Comparison of ENCODE assay signal across 8 cellular contexts in the genomic region with DNA sequence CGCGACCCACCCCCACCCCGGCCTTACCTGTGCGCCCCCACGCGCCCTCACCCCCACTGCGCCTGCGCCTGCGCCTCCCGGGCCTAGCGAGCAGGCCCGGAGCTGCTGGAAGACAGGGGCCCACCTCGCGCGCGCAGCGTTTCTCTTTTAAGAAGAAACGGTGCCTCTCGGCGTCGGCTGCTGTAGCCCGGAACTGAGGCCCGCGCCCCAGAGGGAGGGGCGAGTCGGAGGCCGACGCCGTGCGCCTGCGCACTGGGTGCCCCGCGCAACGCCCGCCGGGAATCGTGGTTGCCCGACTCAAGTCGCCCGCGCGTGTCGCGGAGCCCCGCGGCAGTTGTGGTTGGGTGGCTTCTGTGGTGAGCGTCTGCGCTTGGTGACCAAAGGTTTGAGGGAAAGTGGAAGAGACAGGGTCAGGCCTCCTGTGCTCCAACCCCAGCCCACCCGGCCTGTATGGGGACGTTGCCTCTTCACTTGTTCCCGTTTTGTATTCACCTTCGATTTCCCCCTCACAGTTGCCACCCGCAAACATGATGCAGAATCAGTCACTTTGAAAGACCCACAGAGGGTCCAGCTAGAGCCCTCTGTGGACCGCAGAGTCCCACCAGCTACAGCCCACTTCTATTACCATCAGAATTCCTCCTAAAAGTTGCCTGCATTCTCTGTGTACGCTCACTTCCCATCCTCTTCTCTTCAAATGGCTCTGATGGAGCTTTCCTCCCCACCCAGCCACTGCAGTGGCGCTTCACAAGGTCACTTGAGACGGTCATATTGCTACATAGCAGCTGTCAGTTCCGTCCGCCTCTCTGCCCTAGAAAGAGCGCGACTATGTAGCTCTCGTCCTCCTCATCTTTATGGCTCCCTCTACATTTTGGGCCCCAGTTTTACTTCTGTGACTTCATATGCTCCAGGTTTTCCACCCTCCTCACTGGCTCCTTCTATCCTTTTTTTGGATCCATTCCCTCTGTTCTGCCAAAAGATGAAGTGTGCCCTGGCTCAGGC. TPM values are rescaled to one million over a fixed set of nuclear protein-coding genes. Genes with fewer than 3 reads are reported as not detected.
DNase-seq lines count a peak whose midpoint lies in the region; ATAC-seq and TF ChIP-seq lines count a peak whose summit lies in the region.

A gene with protein sequence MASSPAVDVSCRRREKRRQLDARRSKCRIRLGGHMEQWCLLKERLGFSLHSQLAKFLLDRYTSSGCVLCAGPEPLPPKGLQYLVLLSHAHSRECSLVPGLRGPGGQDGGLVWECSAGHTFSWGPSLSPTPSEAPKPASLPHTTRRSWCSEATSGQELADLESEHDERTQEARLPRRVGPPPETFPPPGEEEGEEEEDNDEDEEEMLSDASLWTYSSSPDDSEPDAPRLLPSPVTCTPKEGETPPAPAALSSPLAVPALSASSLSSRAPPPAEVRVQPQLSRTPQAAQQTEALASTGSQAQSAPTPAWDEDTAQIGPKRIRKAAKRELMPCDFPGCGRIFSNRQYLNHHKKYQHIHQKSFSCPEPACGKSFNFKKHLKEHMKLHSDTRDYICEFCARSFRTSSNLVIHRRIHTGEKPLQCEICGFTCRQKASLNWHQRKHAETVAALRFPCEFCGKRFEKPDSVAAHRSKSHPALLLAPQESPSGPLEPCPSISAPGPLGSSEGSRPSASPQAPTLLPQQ (minus strand): TSS at position 195 of the 999 bp plus-strand sequence. CDS start 776 bp downstream, outside the sequence.

- peak; percentile 98 for DNase-seq in GM10248 (ENCODE audit: extremely low spot score)
- DNase-seq in NCI-H1048 (lab: John Stamatoyannopoulos, UW): peak; percentile 100
- peak; percentile 97 for DNase-seq in SK-N-SH
- DNase-seq in activated naive CD4-positive, alpha-beta T cell treated with anti-CD3 and anti-CD28 coated beads, Interleukin-2, amount 50 U/mL, for 16 hours: peak; percentile 98
- DNase-seq in germinal center (ENCODE audit: low spot score): peak; percentile 97
- peak; percentile 85 for DNase-seq in omental fat pad (ENCODE audit: low spot score)

- TF ChIP-seq RAD21 in SK-N-SH (IDR thresholded peaks at IDR 0.05; ENCODE audit: low read length): no peak

- H3K27ac ChIP-seq in SK-N-SH (ENCODE audit: low read depth in 2 of 2, low read length in 1 of 2) (peak within 1 kb of the TSS; percentile 32 to 89), temporal lobe (ENCODE audit: low read depth, low read length) (peak within 1 kb of the TSS; percentile 94)

- ATAC-seq in HG02610 (IDR thresholded peaks at IDR 0.05; ENCODE audit: unreplicated experiment) (peak; percentile 83), omental fat pad (ENCODE audit: low FRiP score) (peak; percentile 92)

- peak within 1 kb of the TSS; percentile 94 for H3K4me2 ChIP-seq in SK-N-SH

- H4K20me1 ChIP-seq in SK-N-SH (ENCODE audit: insufficient read depth): no peaks in the 10 kb centered on the region

- H3K79me2 ChIP-seq in SK-N-SH (ENCODE audit: insufficient read depth): peaks cover 10% of the 10 kb centered on the region; the same call in 1 of the 2 replicates

- CTCF ChIA-PET in GM10248 (lab: Yijun Ruan, JAX): interaction anchor here (1.0 to 4.6 kb wide), 11 partner anchors 9 to 47 kb away, joined by 3 to 48 read pairs (median 8); a partner anchor contains a TSS
- CTCF ChIA-PET in SK-N-SH (lab: Yijun Ruan, JAX): interaction anchor here (0.7 to 3.8 kb wide), 15 partner anchors 13 to 60 kb away, joined by 3 to 33 read pairs (median 5); a partner anchor contains a TSS

- H3K36me3 ChIP-seq in SK-N-SH (replicated peaks in 1 of 2; ENCODE audit: control insufficient read depth in 1 of 2, insufficient read depth in 2 of 2, low read length in 1 of 2): peaks cover 8 to 13% of the 10 kb centered on the region in 2 experiments

- H3K9me3 ChIP-seq in SK-N-SH: no peaks in the 10 kb centered on the region

- no peak for TF ChIP-seq EP300 in SK-N-SH (IDR thresholded peaks at IDR 0.05; ENCODE audit: borderline replicate concordance in 1 of 2, low read depth in 1 of 2, low read length in 1 of 2)

- POLR2A ChIA-PET in GM10248 (lab: Yijun Ruan, JAX) (interaction anchor here (0.6 to 2.5 kb wide), 6 partner anchors 14 to 143 kb away, joined by 3 to 9 read pairs (median 6); a partner anchor contains a TSS), SK-N-SH (lab: Yijun Ruan, JAX) (interaction anchor here (0.9 to 2.8 kb wide), 6 partner anchors 9 to 44 kb away, joined by 3 to 23 read pairs (median 6); a partner anchor contains a TSS)

- TF ChIP-seq CTCF in GM10248 (IDR thresholded peaks at IDR 0.05; ENCODE audit: control extremely low read depth, extremely low read depth, low read depth, missing control alignments): no peak
- no peak for TF ChIP-seq CTCF in SK-N-SH (IDR thresholded peaks at IDR 0.05)
- no peak for TF ChIP-seq CTCF in omental fat pad (IDR thresholded peaks at IDR 0.05)

- peak within 1 kb of the TSS; percentile 70 for H3K9ac ChIP-seq in SK-N-SH

- H3K27me3 ChIP-seq in SK-N-SH (ENCODE audit: insufficient read depth): no peaks in the 10 kb centered on the region

- H3F3A ChIP-seq in SK-N-SH (replicated peaks; ENCODE audit: insufficient read depth): no peaks in the 10 kb centered on the region

- H3K4me1 ChIP-seq in SK-N-SH (ENCODE audit: control insufficient read depth in 1 of 2, insufficient read depth in 2 of 2, low read depth in 1 of 2, low read length in 1 of 2): peaks cover 13 to 31% of the 10 kb centered on the region in 2 experiments; a peak in 3 of 4 replicates

- 23% methylated on average over 27 of the region's 62 CpGs for WGBS in SK-N-SH (ENCODE audit: low lambda C conversion rate)

- peak within 1 kb of the TSS; percentile 62 to 66 for H3K4me3 ChIP-seq in SK-N-SH (ENCODE audit: low read depth in 2 of 2, low read length in 1 of 2)

- H2AFZ ChIP-seq in SK-N-SH (ENCODE audit: low read depth): peak within 1 kb of the TSS; percentile 92

- no peaks in the 10 kb centered on the region for H3K9me2 ChIP-seq in SK-N-SH

TF ChIP-seq in SK-N-SH, 30 proteins besides CTCF, POLR2A, EP300 and RAD21 (continues in another document):
- TF ChIP-seq, protein P1, sequence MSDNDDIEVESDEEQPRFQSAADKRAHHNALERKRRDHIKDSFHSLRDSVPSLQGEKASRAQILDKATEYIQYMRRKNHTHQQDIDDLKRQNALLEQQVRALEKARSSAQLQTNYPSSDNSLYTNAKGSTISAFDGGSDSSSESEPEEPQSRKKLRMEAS (IDR thresholded peaks at IDR 0.05; ENCODE audit: low read depth): peak; percentile 98
- TF ChIP-seq NFIC (IDR thresholded peaks at IDR 0.05; ENCODE audit: borderline replicate concordance) (no peak), GABPA (IDR thresholded peaks at IDR 0.05; ENCODE audit: low read depth) (peak; percentile 59), SMC3 (IDR thresholded peaks at IDR 0.05; ENCODE audit: low read depth, low read length) (no peak), MEF2A (IDR thresholded peaks at IDR 0.05; ENCODE audit: borderline replicate concordance, low read depth) (no peak), SIN3A (IDR thresholded peaks at IDR 0.05; ENCODE audit: borderline replicate concordance, low read depth, low read length) (peak; percentile 25; the same call in 1 of the 2 replicates), CHD2 (IDR thresholded peaks at IDR 0.05; ENCODE audit: low read length, partially characterized antibody) (peak; percentile 51), RXRA (IDR thresholded peaks at IDR 0.05; ENCODE audit: borderline replicate concordance, low read depth) (no peak), YY1 (IDR thresholded peaks at IDR 0.05; ENCODE audit: low read depth) (no peak), TCF12 (IDR thresholded peaks at IDR 0.05) (no peak; the same call in 1 of the 2 replicates), FOSL2 (IDR thresholded peaks at IDR 0.05; ENCODE audit: borderline replicate concordance, low read depth) (no peak), ELF1 (IDR thresholded peaks at IDR 0.05) (peak; percentile 81), TEAD4 (IDR thresholded peaks at IDR 0.05; ENCODE audit: borderline replicate concordance, insufficient read depth) (no peak), NRF1 (IDR thresholded peaks at IDR 0.05; ENCODE audit: low read depth, low read length) (peak; percentile 93), MXI1 (IDR thresholded peaks at IDR 0.05; ENCODE audit: low read depth, low read length) (no peak; the same call in 1 of the 2 replicates), RCOR1 (IDR thresholded peaks at IDR 0.05; ENCODE audit: low read length) (no peak), FOXJ3 (CRISPR knock-in tag; IDR thresholded peaks at IDR 0.05) (no peak)
- TF ChIP-seq, protein P2, sequence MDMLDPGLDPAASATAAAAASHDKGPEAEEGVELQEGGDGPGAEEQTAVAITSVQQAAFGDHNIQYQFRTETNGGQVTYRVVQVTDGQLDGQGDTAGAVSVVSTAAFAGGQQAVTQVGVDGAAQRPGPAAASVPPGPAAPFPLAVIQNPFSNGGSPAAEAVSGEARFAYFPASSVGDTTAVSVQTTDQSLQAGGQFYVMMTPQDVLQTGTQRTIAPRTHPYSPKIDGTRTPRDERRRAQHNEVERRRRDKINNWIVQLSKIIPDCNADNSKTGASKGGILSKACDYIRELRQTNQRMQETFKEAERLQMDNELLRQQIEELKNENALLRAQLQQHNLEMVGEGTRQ (IDR thresholded peaks at IDR 0.05; ENCODE audit: borderline replicate concordance, low read depth, low read length): no peak
- TF ChIP-seq, protein P3, sequence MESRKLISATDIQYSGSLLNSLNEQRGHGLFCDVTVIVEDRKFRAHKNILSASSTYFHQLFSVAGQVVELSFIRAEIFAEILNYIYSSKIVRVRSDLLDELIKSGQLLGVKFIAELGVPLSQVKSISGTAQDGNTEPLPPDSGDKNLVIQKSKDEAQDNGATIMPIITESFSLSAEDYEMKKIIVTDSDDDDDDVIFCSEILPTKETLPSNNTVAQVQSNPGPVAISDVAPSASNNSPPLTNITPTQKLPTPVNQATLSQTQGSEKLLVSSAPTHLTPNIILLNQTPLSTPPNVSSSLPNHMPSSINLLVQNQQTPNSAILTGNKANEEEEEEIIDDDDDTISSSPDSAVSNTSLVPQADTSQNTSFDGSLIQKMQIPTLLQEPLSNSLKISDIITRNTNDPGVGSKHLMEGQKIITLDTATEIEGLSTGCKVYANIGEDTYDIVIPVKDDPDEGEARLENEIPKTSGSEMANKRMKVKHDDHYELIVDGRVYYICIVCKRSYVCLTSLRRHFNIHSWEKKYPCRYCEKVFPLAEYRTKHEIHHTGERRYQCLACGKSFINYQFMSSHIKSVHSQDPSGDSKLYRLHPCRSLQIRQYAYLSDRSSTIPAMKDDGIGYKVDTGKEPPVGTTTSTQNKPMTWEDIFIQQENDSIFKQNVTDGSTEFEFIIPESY (IDR thresholded peaks at IDR 0.05; ENCODE audit: borderline replicate concordance, low read depth): no peak

RNA-seq across cellular contexts. Expression of the gene that starts here (rescaled TPM):
- polyA plus RNA-seq in SK-N-SH (2012; rRNA removed): 47.0 and 62.9 TPM in 2 replicates
- 8.9 and 14.8 TPM in 2 replicates for polyA plus RNA-seq in SK-N-SH (2012; cell fraction: cytosol; rRNA removed)
- 466 and 588 TPM in 2 replicates for polyA plus RNA-seq in SK-N-SH (2012; cell fraction: nucleus; rRNA removed)
- total RNA-seq in omental fat pad (10 to 100 TPM; 18.4 to 30.6 (median 24.8) TPM), temporal lobe (18.9 TPM)

Comparison
In these comparisons a context has a peak if more than half of its experiments do, and no peak if none do; other contexts are left out.
1. Peak in every context shown above with its lines: DNase-seq, ATAC-seq, H3K4me3 ChIP-seq and H3K27ac ChIP-seq.